Comparison of ENCODE assay signal across 1 cellular context in genomic region chr14:93051600-93052546, GRCh38.
TF ChIP-seq lines count a peak whose summit lies in the region.

No MANE protein-coding gene starts in this region.

TF ChIP-seq in WTC11, 78 proteins besides CTCF, POLR2A, EP300 and RAD21 (continued from another document):
- TF ChIP-seq, protein P1, sequence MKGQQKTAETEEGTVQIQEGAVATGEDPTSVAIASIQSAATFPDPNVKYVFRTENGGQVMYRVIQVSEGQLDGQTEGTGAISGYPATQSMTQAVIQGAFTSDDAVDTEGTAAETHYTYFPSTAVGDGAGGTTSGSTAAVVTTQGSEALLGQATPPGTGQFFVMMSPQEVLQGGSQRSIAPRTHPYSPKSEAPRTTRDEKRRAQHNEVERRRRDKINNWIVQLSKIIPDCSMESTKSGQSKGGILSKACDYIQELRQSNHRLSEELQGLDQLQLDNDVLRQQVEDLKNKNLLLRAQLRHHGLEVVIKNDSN (CRISPR knock-in tag; IDR thresholded peaks at IDR 0.05): peak; percentile 51; the same call in 1 of the 2 replicates
- TF ChIP-seq, protein P2, sequence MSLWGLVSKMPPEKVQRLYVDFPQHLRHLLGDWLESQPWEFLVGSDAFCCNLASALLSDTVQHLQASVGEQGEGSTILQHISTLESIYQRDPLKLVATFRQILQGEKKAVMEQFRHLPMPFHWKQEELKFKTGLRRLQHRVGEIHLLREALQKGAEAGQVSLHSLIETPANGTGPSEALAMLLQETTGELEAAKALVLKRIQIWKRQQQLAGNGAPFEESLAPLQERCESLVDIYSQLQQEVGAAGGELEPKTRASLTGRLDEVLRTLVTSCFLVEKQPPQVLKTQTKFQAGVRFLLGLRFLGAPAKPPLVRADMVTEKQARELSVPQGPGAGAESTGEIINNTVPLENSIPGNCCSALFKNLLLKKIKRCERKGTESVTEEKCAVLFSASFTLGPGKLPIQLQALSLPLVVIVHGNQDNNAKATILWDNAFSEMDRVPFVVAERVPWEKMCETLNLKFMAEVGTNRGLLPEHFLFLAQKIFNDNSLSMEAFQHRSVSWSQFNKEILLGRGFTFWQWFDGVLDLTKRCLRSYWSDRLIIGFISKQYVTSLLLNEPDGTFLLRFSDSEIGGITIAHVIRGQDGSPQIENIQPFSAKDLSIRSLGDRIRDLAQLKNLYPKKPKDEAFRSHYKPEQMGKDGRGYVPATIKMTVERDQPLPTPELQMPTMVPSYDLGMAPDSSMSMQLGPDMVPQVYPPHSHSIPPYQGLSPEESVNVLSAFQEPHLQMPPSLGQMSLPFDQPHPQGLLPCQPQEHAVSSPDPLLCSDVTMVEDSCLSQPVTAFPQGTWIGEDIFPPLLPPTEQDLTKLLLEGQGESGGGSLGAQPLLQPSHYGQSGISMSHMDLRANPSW (CRISPR knock-in tag; conservative IDR thresholded peaks at IDR 0.05; ENCODE audit: low read depth): no peak
- TF ChIP-seq ATF1 (CRISPR knock-in tag; IDR thresholded peaks at IDR 0.05) (no peak), ZNF121 (CRISPR knock-in tag; IDR thresholded peaks at IDR 0.05) (no peak), CREM (CRISPR knock-in tag; IDR thresholded peaks at IDR 0.05) (no peak)
TF ChIP-seq in WTC11: peak in this region for 16.
